8 cellular contexts compared by ENCODE assay signal in genomic region chr11:57425565-57426438, GRCh38. TPM values are rescaled to one million over a fixed set of nuclear protein-coding genes. Genes with fewer than 3 reads are reported as not detected.
DNase-seq lines count a peak whose midpoint lies in the region; ATAC-seq and TF ChIP-seq lines count a peak whose summit lies in the region.

No MANE protein-coding gene starts in this region.

- H3K18ac ChIP-seq in mesenchymal stem cell (ENCODE audit: low read depth in 1 of 2, low read length in 2 of 2) = peak overlapping the region; percentile 52 to 70

- H4K91ac ChIP-seq in mesenchymal stem cell (ENCODE audit: low read length) = peak overlapping the region; percentile 57

- H3K27ac ChIP-seq in colonic mucosa (peak overlapping the region; percentile 73), mesenchymal stem cell (ENCODE audit: low read length, poor library complexity, severe bottlenecking) (peak overlapping the region; percentile 14), upper lobe of right lung (peak overlapping the region; percentile 94)

- peak overlapping the region; percentile 59 for H4K8ac ChIP-seq in mesenchymal stem cell (ENCODE audit: low read length)

- H3K4me1 ChIP-seq in colonic mucosa (peaks cover 14% of the 10 kb centered on the region), mesenchymal stem cell (ENCODE audit: control insufficient read depth, insufficient read depth, low read depth, low read length) (peaks cover 29% of the 10 kb centered on the region), upper lobe of right lung (peaks cover 43% of the 10 kb centered on the region)

- H3K36me3 ChIP-seq in colonic mucosa (no peaks in the 10 kb centered on the region), mesenchymal stem cell (ENCODE audit: control insufficient read depth in 1 of 2, insufficient read depth in 2 of 2, low read depth in 1 of 2, low read length in 2 of 2) (peaks cover 0 to 53% of the 10 kb centered on the region in 2 experiments), upper lobe of right lung (peaks cover 27% of the 10 kb centered on the region)

- DNase-seq in AG08396 (ENCODE audit: low spot score) = peak; percentile 40
- DNase-seq in OCI-M1 (lab: John Stamatoyannopoulos, UW) = peak; percentile 41
- DNase-seq in colonic mucosa = peak; percentile 43
- peak; percentile 26 for DNase-seq in mesenchymal stem cell
- DNase-seq in upper lobe of right lung = peak; percentile 83
- no peak for DNase-seq in SW480 (ENCODE audit: low spot score)

- H3K14ac ChIP-seq in mesenchymal stem cell (ENCODE audit: low read length in 2 of 2) = no peak overlapping the region

- TF ChIP-seq CTCF in colonic mucosa (IDR thresholded peaks at IDR 0.05) = no peak
- TF ChIP-seq CTCF in upper lobe of right lung (IDR thresholded peaks at IDR 0.05) = no peak

- no peaks in the 10 kb centered on the region for H3K9me3 ChIP-seq in colonic mucosa
- no peaks in the 10 kb centered on the region for H3K9me3 ChIP-seq in mesenchymal stem cell (ENCODE audit: control insufficient read depth, low read length)
- no peaks in the 10 kb centered on the region for H3K9me3 ChIP-seq in upper lobe of right lung

- H2BK15ac ChIP-seq in mesenchymal stem cell (ENCODE audit: low read depth, poor library complexity, severe bottlenecking) = peak overlapping the region; percentile 60

- H3K4me2 ChIP-seq in mesenchymal stem cell (ENCODE audit: low read length, poor library complexity, severe bottlenecking) = no peak overlapping the region

- peaks cover 3% of the 10 kb centered on the region for H3K79me1 ChIP-seq in mesenchymal stem cell (replicated peaks; ENCODE audit: low read length, poor library complexity, severe bottlenecking)

- peak overlapping the region; percentile 27 to 34 for H2BK12ac ChIP-seq in mesenchymal stem cell (ENCODE audit: low read length in 2 of 2)

- no peak overlapping the region for H3K23ac ChIP-seq in mesenchymal stem cell (ENCODE audit: low read length in 2 of 2)

- 85% methylated on average over 15 of the region's 15 CpGs for WGBS in mesenchymal stem cell

- no peak overlapping the region for H2BK120ac ChIP-seq in mesenchymal stem cell (ENCODE audit: low read depth, low read length)

- H3K4me3 ChIP-seq in colonic mucosa (peak overlapping the region; percentile 47), mesenchymal stem cell (ENCODE audit: insufficient read depth in 1 of 2, low read depth in 1 of 2, low read length in 2 of 2) (peak overlapping the region in 1 of 2 experiments; percentile 86), upper lobe of right lung (peak overlapping the region; percentile 56)

- peak overlapping the region; percentile 24 for H2AK5ac ChIP-seq in mesenchymal stem cell (ENCODE audit: low read length, severe bottlenecking)

- H3K4ac ChIP-seq in mesenchymal stem cell (ENCODE audit: low read depth in 1 of 2, low read length in 2 of 2) = peak overlapping the region in 1 of 2 experiments; percentile 2

- no peak overlapping the region for H2AFZ ChIP-seq in mesenchymal stem cell (ENCODE audit: low read depth, low read length)

- ATAC-seq in upper lobe of right lung (peak; percentile 57), HG03280 (IDR thresholded peaks at IDR 0.05; ENCODE audit: unreplicated experiment) (no peak), GM21717 (IDR thresholded peaks at IDR 0.05; ENCODE audit: unreplicated experiment) (no peak)

- H2BK5ac ChIP-seq in mesenchymal stem cell (ENCODE audit: low read depth, low read length, poor library complexity, severe bottlenecking) = no peak overlapping the region

- H3K27me3 ChIP-seq in colonic mucosa = no peaks in the 10 kb centered on the region
- H3K27me3 ChIP-seq in mesenchymal stem cell (ENCODE audit: control insufficient read depth in 1 of 2, insufficient read depth in 1 of 2, low read length in 2 of 2) = no peaks in the 10 kb centered on the region
- no peaks in the 10 kb centered on the region for H3K27me3 ChIP-seq in upper lobe of right lung

- peak overlapping the region in 1 of 2 donors; percentile 44 for H3K9ac ChIP-seq in colonic mucosa (ENCODE audit: low read depth in 2 of 2, low read length in 2 of 2)
- peak overlapping the region; percentile 96 for H3K9ac ChIP-seq in mesenchymal stem cell (ENCODE audit: low read length)

- intact Hi-C loops in colonic mucosa (cut with DNase I) (no loop called here), upper lobe of right lung (cut with DNase I) (no loop called here)

RNA-seq across cellular contexts. Expression of gene SLC43A3, which starts 1.1 kb away (rescaled TPM):
- total RNA-seq in colonic mucosa (10 to 100 TPM; 10.6 to 21.4 TPM), upper lobe of right lung (117 TPM)
- polyA plus RNA-seq in mesenchymal stem cell (2013, experiment 1 of 2) = 3.9 TPM
- polyA plus RNA-seq in mesenchymal stem cell (2013, experiment 2 of 2) = 3.8 TPM

RNA-seq across cellular contexts. Expression of gene RTN4RL2, which starts 34.5 kb away (rescaled TPM):
- under 1 TPM; 0.54 to 0.82 TPM for total RNA-seq in colonic mucosa
- polyA plus RNA-seq in mesenchymal stem cell (2013, experiment 1 of 2) = 0.28 TPM
- polyA plus RNA-seq in mesenchymal stem cell (2013, experiment 2 of 2) = 0.22 TPM
- 3.2 TPM for total RNA-seq in upper lobe of right lung

RNA-seq across cellular contexts. Expression of gene PRG2, which starts 35.4 kb away (rescaled TPM):
- not detected for total RNA-seq in colonic mucosa
- polyA plus RNA-seq in mesenchymal stem cell (2013, experiment 1 of 2) = not detected
- 0.04 TPM for polyA plus RNA-seq in mesenchymal stem cell (2013, experiment 2 of 2)
- not detected for total RNA-seq in upper lobe of right lung

RNA-seq across cellular contexts. Expression of gene PRG3, which starts 44.9 kb away (rescaled TPM):
- total RNA-seq in colonic mucosa = not detected
- polyA plus RNA-seq in mesenchymal stem cell (2013, experiment 1 of 2) = not detected
- not detected for polyA plus RNA-seq in mesenchymal stem cell (2013, experiment 2 of 2)
- total RNA-seq in upper lobe of right lung = not detected

Comparison
In these comparisons a context has a peak if more than half of its experiments do, and no peak if none do; other contexts are left out.
1. H3K27ac ChIP-seq: peak in every context shown above with its lines; median percentile 94 in upper lobe of right lung; 73 in colonic mucosa; 14 in mesenchymal stem cell.